12 cellular contexts compared by ENCODE assay signal in the genomic region with DNA sequence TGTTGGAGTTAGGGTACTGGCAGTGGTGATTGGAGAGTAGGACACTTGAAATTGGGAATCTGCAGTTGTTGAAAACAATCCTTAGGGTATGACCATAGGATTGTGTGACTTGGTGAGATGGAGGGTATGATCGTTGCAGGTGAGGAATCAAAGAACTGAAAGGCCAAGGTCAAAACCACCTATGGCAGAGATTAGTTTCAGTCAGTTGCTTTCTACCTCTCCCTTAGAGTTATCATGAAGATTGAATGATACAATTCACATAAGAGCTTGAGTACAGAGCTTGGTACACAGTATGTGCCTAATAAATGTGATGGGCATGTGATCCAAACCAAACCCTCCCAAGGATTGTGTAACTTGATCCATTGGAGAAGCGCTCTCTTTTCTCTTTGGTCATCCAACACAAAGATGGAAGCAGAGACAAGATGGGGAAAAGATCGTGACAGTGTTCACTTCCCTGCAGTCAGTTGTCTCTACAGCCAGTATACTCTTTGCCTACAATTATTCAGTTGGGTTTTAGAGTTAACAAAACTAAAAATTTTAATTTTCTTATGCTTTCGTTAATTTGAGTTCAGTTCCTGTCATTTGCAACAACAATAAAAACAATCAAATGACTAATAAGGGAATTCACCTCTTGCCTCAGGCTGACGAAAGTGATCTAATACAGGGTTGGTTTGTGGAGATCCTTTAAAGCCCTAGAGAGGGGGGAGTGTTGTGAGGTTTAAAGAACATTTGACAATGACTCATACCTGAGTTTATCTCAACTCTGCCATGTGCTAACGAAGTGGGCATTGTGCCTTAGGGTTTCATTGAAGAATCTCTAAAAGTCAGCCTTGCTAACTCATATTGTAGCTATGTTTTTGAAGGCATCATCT. TPM values are rescaled to one million over a fixed set of nuclear protein-coding genes. Genes with fewer than 3 reads are reported as not detected.
DNase-seq lines count a peak whose midpoint lies in the region; TF ChIP-seq lines count a peak whose summit lies in the region.
"Had no signal": no experiment of that assay in that cellular context is flagged by ENCODE, and none has a peak within 500 bp of the region (broad histone marks: within the 10 kb centered on the region; RNA-seq: fewer than 3 reads in every experiment).

No MANE protein-coding gene starts in this region.

- DNase-seq in stimulated activated CD4-positive, alpha-beta T cell treated with anti-CD3 and anti-CD28 coated beads, Interleukin-4, amount 100 ng/mL, for 24 hours: peak; percentile 10
- no peak for DNase-seq in stimulated activated CD4-positive, alpha-beta T cell treated with anti-CD3 and anti-CD28 coated beads, Interleukin-4, amount 100 ng/mL, for 1 hour
- DNase-seq in RPMI7951 (ENCODE audit: low read depth): peak; percentile 92
- peak; percentile 64 for DNase-seq in fibroblast of gingiva (ENCODE audit: low read depth)
- no peak for DNase-seq in NCI-H146 (lab: John Stamatoyannopoulos, UW)
- no peak for DNase-seq in inferior parietal cortex (ENCODE audit: extremely low spot score)
- DNase-seq in AML-193 (lab: John Stamatoyannopoulos, UW): no peak
- DNase-seq in stomach: no peak
- DNase-seq: left cardiac atrium, NCI-H446, T-helper 17 cell had no signal

- no peaks in the 10 kb centered on the region for H3K36me3 ChIP-seq in stomach

- TF ChIP-seq POLR2A in stomach (IDR thresholded peaks at IDR 0.05): no peak

- TF ChIP-seq EP300 in stomach (IDR thresholded peaks at IDR 0.05): no peak

- H3K9me3 ChIP-seq in stomach: no peaks in the 10 kb centered on the region

- H3K27ac ChIP-seq in stomach: no peak overlapping the region
- H3K27ac ChIP-seq: parathyroid adenoma had no signal

- no peak overlapping the region for H3K4me3 ChIP-seq in stomach

- TF ChIP-seq CTCF in stomach (IDR thresholded peaks at IDR 0.05): no peak

- H3K4me1 ChIP-seq in stomach: no peaks in the 10 kb centered on the region
- H3K4me1 ChIP-seq: parathyroid adenoma had no signal

- 66 to 70% (median 69%) methylated on average over 6 of the region's 6 CpGs for WGBS in stomach, 5 donors

- no peaks in the 10 kb centered on the region for H3K27me3 ChIP-seq in stomach

- intact Hi-C loops in stomach (cut with DNase I; ENCODE audit: low total_unique reads): no loop called here

RNA-seq across cellular contexts. Expression of a gene that starts 14.7 kb away (rescaled TPM):
- total RNA-seq in RPMI7951 (2014; rRNA removed; shearing (Covaris generic)): 65.6 and 73.3 TPM in 2 replicates
- 100 to 1,000 TPM in 1 of 5 donors, 10 to 100 TPM in 4; 26.2 to 233 (median 85.9) TPM for total RNA-seq in stomach
- 10 to 100 TPM; 18.9 to 54.7 (median 37.9) TPM for polyA plus RNA-seq in stomach

Comparison
In these comparisons a context has a peak if more than half of its experiments do, and no peak if none do; other contexts are left out.
1. DNase-seq: peak in stimulated activated CD4-positive, alpha-beta T cell treated with anti-CD3 and anti-CD28 coated beads, Interleukin-4, amount 100 ng/mL, for 24 hours (single experiment), RPMI7951 (single experiment) and fibroblast of gingiva (single experiment); none in stimulated activated CD4-positive, alpha-beta T cell treated with anti-CD3 and anti-CD28 coated beads, Interleukin-4, amount 100 ng/mL, for 1 hour (single experiment), NCI-H146 (single experiment), inferior parietal cortex (single experiment), AML-193 (0 of 2) and stomach (single experiment).